In genomic region chr10:68856352-68856751, GRCh38 we compare ENCODE assay signal across 26 cellular contexts. TPM values are rescaled to one million over a fixed set of nuclear protein-coding genes. Genes with fewer than 3 reads are reported as not detected.
"Had no signal": no experiment of that assay in that cellular context is flagged by ENCODE, and none has a peak within 500 bp of the region (broad histone marks: within the 10 kb centered on the region; RNA-seq: fewer than 3 reads in every experiment).

No MANE protein-coding gene starts in this region.

- H3K27ac Mint-ChIP-seq: naive thymus-derived CD4-positive, alpha-beta T cell; natural killer cell treated with Interleukin-12 subunit alpha and Interleukin-12 subunit beta and Interleukin-15 and Interleukin-18, amount 100 ng/mL, for 72 hours; progenitor cell of endocrine pancreas; stimulated activated memory B cell treated with anti-CD40 and anti-IgM and Interleukin-4, amounts not matched to agents 10 μg/mL and 1 μg/mL and 100 μg/mL, for 72 hours; stimulated activated naive CD8-positive, alpha-beta T cell treated with anti-CD3 and anti-CD28 coated beads, Interleukin-15, amount 100 ng/mL, for 72 hours; type B pancreatic cell had no signal

- H3K4me1 Mint-ChIP-seq: naive thymus-derived CD4-positive, alpha-beta T cell; neural crest cell; stimulated activated memory B cell treated with anti-CD40 and anti-IgM and Interleukin-4, amounts not matched to agents 10 μg/mL and 1 μg/mL and 100 μg/mL, for 72 hours; stimulated activated naive CD8-positive, alpha-beta T cell treated with anti-CD3 and anti-CD28 coated beads, Interleukin-15, amount 100 ng/mL, for 72 hours had no signal

- H3K27ac ChIP-seq: left ventricle myocardium inferior, neutrophil, ovary, right atrium auricular region, right lobe of liver, tibial nerve, uterus had no signal

- H3K4me2 ChIP-seq: smooth muscle cell had no signal

- H3K36me3 ChIP-seq: left ventricle myocardium inferior, neutrophil, ovary, right atrium auricular region, right lobe of liver, tibial nerve, uterus had no signal

- H3K27me3 Mint-ChIP-seq: progenitor cell of endocrine pancreas; stimulated activated memory B cell treated with anti-CD40 and anti-IgM and Interleukin-4, amounts not matched to agents 10 μg/mL and 1 μg/mL and 100 μg/mL, for 72 hours; stimulated activated naive CD8-positive, alpha-beta T cell treated with anti-CD3 and anti-CD28 coated beads, Interleukin-15, amount 100 ng/mL, for 72 hours; type B pancreatic cell had no signal

- ATAC-seq: mucosa of descending colon; naive thymus-derived CD4-positive, alpha-beta T cell; natural killer cell treated with Interleukin-12 subunit alpha and Interleukin-12 subunit beta and Interleukin-15 and Interleukin-18, amount 100 ng/mL, for 72 hours; right lobe of liver; stimulated activated memory B cell treated with anti-CD40 and anti-IgM and Interleukin-4, amounts not matched to agents 10 μg/mL and 1 μg/mL and 100 μg/mL, for 72 hours; stimulated activated naive CD8-positive, alpha-beta T cell treated with anti-CD3 and anti-CD28 coated beads, Interleukin-15, amount 100 ng/mL, for 72 hours had no signal

- DNase-seq: islet precursor cell; left ventricle myocardium inferior; midbrain; mucosa of descending colon; naive thymus-derived CD4-positive, alpha-beta T cell; occipital lobe; ovary; right lobe of liver; stimulated activated CD4-positive, alpha-beta T cell treated with anti-CD3 and anti-CD28 coated beads, Interleukin-1b, Interleukin-23, amount 100 ng/mL, for 48 hours; stimulated activated CD4-positive, alpha-beta T cell treated with anti-CD3 and anti-CD28 coated beads, Interleukin-2, amount 100 ng/mL, for 48 hours; stimulated activated CD4-positive, alpha-beta T cell treated with anti-CD3 and anti-CD28 coated beads, Interleukin-4, amount 100 ng/mL, for 4 hours; stimulated activated CD8-positive, alpha-beta memory T cell treated with anti-CD3 and anti-CD28 coated beads, Interleukin-4, amount 100 ng/mL, for 48 hours; stimulated activated naive CD4-positive, alpha-beta T cell treated with Interleukin-2 at 50 U/mL for 16 hours; stimulated activated naive CD8-positive, alpha-beta T cell treated with anti-CD3 and anti-CD28 coated beads, Interleukin-15, amount 100 ng/mL, for 72 hours; substantia nigra; uterus had no signal

- H3K9me3 ChIP-seq: ovary, right lobe of liver, uterus had no signal

- H3K4me1 ChIP-seq: left ventricle myocardium inferior, right atrium auricular region, right lobe of liver, tibial nerve, uterus had no signal

- H3K36me3 Mint-ChIP-seq: stimulated activated memory B cell treated with anti-CD40 and anti-IgM and Interleukin-4, amounts not matched to agents 10 μg/mL and 1 μg/mL and 100 μg/mL, for 72 hours had no signal

- H3K4me3 Mint-ChIP-seq: naive thymus-derived CD4-positive, alpha-beta T cell; natural killer cell treated with Interleukin-12 subunit alpha and Interleukin-12 subunit beta and Interleukin-15 and Interleukin-18, amount 100 ng/mL, for 72 hours; neural crest cell; stimulated activated memory B cell treated with anti-CD40 and anti-IgM and Interleukin-4, amounts not matched to agents 10 μg/mL and 1 μg/mL and 100 μg/mL, for 72 hours; stimulated activated naive CD8-positive, alpha-beta T cell treated with anti-CD3 and anti-CD28 coated beads, Interleukin-15, amount 100 ng/mL, for 72 hours; type B pancreatic cell had no signal

- H3K4me3 ChIP-seq: left ventricle myocardium inferior, lung, mucosa of descending colon, ovary, right atrium auricular region, right lobe of liver, smooth muscle cell, tibial nerve, uterus had no signal

- H3K27me3 ChIP-seq: neutrophil, ovary, right atrium auricular region, right lobe of liver, tibial nerve, uterus had no signal

RNA-seq across cellular contexts. Expression of gene STOX1, which starts 29.0 kb away (rescaled TPM):
- total RNA-seq: smooth muscle cell had no signal
- polyA plus RNA-seq: smooth muscle cell had no signal
